32 cellular contexts compared by ENCODE assay signal in the genomic region with DNA sequence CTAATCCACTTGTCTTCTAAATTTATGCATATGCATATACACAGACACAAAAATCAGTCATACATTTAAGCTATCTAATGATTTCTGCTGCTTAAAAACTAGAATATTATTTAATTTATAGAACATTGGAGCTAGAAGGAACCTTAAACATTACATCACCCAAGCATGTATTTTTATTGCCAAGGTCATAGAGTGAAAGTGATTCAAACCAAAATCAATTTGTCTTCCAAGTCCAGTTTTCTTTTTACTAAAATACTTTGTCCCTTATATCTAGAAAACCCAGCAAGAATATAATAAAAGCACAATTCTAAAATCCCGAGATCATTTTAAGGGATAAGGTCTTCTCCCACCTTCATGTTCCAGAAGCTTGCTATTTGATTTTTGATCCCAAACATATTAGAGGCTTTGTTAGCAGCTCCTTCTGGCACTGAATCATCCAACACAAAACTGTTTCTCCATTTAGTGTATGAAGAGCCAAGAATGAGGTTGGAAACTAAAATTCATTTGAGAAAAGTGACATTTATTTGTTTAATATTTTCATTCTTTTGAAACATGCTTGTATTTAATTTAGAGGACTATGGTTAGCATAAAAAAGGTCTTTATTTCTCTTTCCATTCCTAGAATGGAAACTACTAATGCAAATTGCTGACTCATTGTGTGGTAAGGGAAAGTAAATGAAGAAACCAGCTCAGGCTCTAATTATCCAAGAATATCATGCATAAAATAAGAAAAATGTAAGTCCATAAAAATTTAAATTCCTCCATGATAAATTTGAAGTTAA.
A peak's percentile ranks its signal among the peaks of the same experiment; 100 is the strongest.
DNase-seq lines count a peak whose midpoint lies in the region; ATAC-seq and TF ChIP-seq lines count a peak whose summit lies in the region.
"Had no signal": no experiment of that assay in that cellular context is flagged by ENCODE, and none has a peak within 500 bp of the region (broad histone marks: within the 10 kb centered on the region; RNA-seq: fewer than 3 reads in every experiment).

No MANE protein-coding gene starts in this region.

- peak overlapping the region; percentile 23 for H2AFZ ChIP-seq in ACC112 (ENCODE audit: low read length, unreplicated experiment)

- H3K36me3 Mint-ChIP-seq in activated naive CD8-positive, alpha-beta T cell treated with anti-CD3 and anti-CD28 coated beads, Interleukin-2, amount 50 U/mL, for 24 hours (ENCODE audit: low read depth): no peaks in the 10 kb centered on the region
- H3K36me3 Mint-ChIP-seq in activated naive CD4-positive, alpha-beta T cell treated with anti-CD3 and anti-CD28 coated beads, Interleukin-2, amount 50 U/mL, for 72 hours: no peaks in the 10 kb centered on the region
- H3K36me3 Mint-ChIP-seq: activated CD4-positive, alpha-beta memory T cell treated with anti-CD3 and anti-CD28 coated beads for 36 hours; activated naive CD4-positive, alpha-beta T cell treated with anti-CD3 and anti-CD28 coated beads, Interleukin-2, amount 10 ng/mL, durations not matched to agents 7 days and 5 days; mesothelial cell of epicardium; naive B cell had no signal

- no peaks in the 10 kb centered on the region for H3K79me2 ChIP-seq in ACC112 (ENCODE audit: control insufficient read depth, insufficient read depth, low read length, unreplicated experiment)

- H3K27ac ChIP-seq in ACC112 (ENCODE audit: low read depth, low read length) (peak overlapping the region; percentile 37), HUES48 (ENCODE audit: low read depth, low read length) (peak overlapping the region; percentile 46)
- H3K27ac ChIP-seq: HL-60, psoas muscle, vagina had no signal

- H3K27me3 Mint-ChIP-seq in activated naive CD8-positive, alpha-beta T cell treated with anti-CD3 and anti-CD28 coated beads, Interleukin-2, amount 50 U/mL, for 24 hours: no peaks in the 10 kb centered on the region
- H3K27me3 Mint-ChIP-seq: activated CD4-positive, alpha-beta memory T cell treated with anti-CD3 and anti-CD28 coated beads for 36 hours; activated naive CD4-positive, alpha-beta T cell treated with anti-CD3 and anti-CD28 coated beads, Interleukin-2, amount 10 ng/mL, durations not matched to agents 7 days and 5 days; naive B cell had no signal

- no peak for ATAC-seq in activated naive CD8-positive, alpha-beta T cell treated with anti-CD3 and anti-CD28 coated beads, Interleukin-2, amount 50 U/mL, for 24 hours
- no peak for ATAC-seq in HG03097 (IDR thresholded peaks at IDR 0.05; ENCODE audit: low FRiP score, unreplicated experiment)
- no peak for ATAC-seq in activated naive CD4-positive, alpha-beta T cell treated with anti-CD3 and anti-CD28 coated beads, Interleukin-2, amount 50 U/mL, for 72 hours
- ATAC-seq in HG03342 (IDR thresholded peaks at IDR 0.05; ENCODE audit: unreplicated experiment): no peak
- ATAC-seq: activated CD4-positive, CD25-positive, alpha-beta regulatory T cell treated with anti-CD3 and anti-CD28 coated beads, Interleukin-2, amount 50 U/mL, for 24 hours; left ventricle myocardium superior; psoas muscle; stimulated activated naive CD8-positive, alpha-beta T cell treated with anti-CD3 and anti-CD28 coated beads, Interleukin-15, Interleukin-2, amounts not matched to agents 100 U/mL and 50 U/mL, for 24 hours had no signal

- no peak overlapping the region for H3K4me3 ChIP-seq in ACC112 (ENCODE audit: low read depth, low read length)
- H3K4me3 ChIP-seq in HUES48 (ENCODE audit: low read depth, low read length): no peak overlapping the region
- H3K4me3 ChIP-seq in adipocyte (ENCODE audit: low read length): peak overlapping the region; percentile 32
- no peak overlapping the region for H3K4me3 ChIP-seq in fibroblast of the aortic adventitia (ENCODE audit: low read depth, low read length)
- H3K4me3 ChIP-seq: BLaER1 treated with 17β-estradiol and CSF1 and Interleukin-3, amounts not matched to agents 10 nM and 100 nM; psoas muscle; thoracic aorta; vagina had no signal

- H3K36me3 ChIP-seq in ACC112 (ENCODE audit: insufficient read depth, low read length): no peaks in the 10 kb centered on the region
- no peaks in the 10 kb centered on the region for H3K36me3 ChIP-seq in HUES48 (ENCODE audit: control insufficient read depth, insufficient read depth, low read length)
- no peaks in the 10 kb centered on the region for H3K36me3 ChIP-seq in adipocyte (ENCODE audit: control insufficient read depth, insufficient read depth, low read length, severe bottlenecking)
- H3K36me3 ChIP-seq: BLaER1 treated with 17β-estradiol and CSF1 and Interleukin-3, amounts not matched to agents 10 nM and 100 nM; thoracic aorta; vagina had no signal

- DNase-seq in adipocyte (ENCODE audit: low read depth): peak; percentile 67
- peak; percentile 59 for DNase-seq in fibroblast of the aortic adventitia (ENCODE audit: low read depth)
- DNase-seq in activated naive CD8-positive, alpha-beta T cell treated with anti-CD3 and anti-CD28 coated beads, Interleukin-2, amount 50 U/mL, for 24 hours: no peak
- DNase-seq in activated naive CD4-positive, alpha-beta T cell treated with anti-CD3 and anti-CD28 coated beads, Interleukin-2, amount 50 U/mL, for 72 hours (ENCODE audit: low spot score in 2 of 2): no peak
- DNase-seq: ACHN; activated CD4-positive, alpha-beta memory T cell treated with anti-CD3 and anti-CD28 coated beads for 36 hours; activated CD8-positive, alpha-beta memory T cell treated with anti-CD3 and anti-CD28 coated beads, Interleukin-2, amount 50 U/mL, for 4 hours; activated naive CD4-positive, alpha-beta T cell treated with anti-CD3 and anti-CD28 coated beads, Interleukin-2, amount 10 ng/mL, durations not matched to agents 7 days and 5 days; dermis blood vessel endothelial cell; GDM1; left ventricle myocardium superior; naive B cell; NCI-H1105 treated with DMSO at 0.1 percent for 48 hours; NCI-H2029 treated with DMSO at 0.1 percent for 48 hours; NCI-H526; NK-92 treated with Interleukin-12 subunit alpha and Interleukin-12 subunit beta, amount 100 ng/mL, for 24 hours; nucleus accumbens; psoas muscle; SIG-M5; stimulated activated CD4-positive, alpha-beta T cell treated with anti-CD3 and anti-CD28 coated beads, Interleukin-15, amount 100 ng/mL, for 24 hours; stimulated activated naive CD8-positive, alpha-beta T cell treated with anti-CD3 and anti-CD28 coated beads, Interleukin-15, Interleukin-2, amounts not matched to agents 100 U/mL and 50 U/mL, for 24 hours; SW 1271 had no signal

- H3K9me3 ChIP-seq in HUES48 (ENCODE audit: control insufficient read depth, insufficient read depth, low read length) (no peaks in the 10 kb centered on the region), adipocyte (ENCODE audit: control insufficient read depth, low read length) (no peaks in the 10 kb centered on the region)
- H3K9me3 ChIP-seq: psoas muscle, thoracic aorta, vagina had no signal

- no peak overlapping the region for H3K4me3 Mint-ChIP-seq in activated naive CD8-positive, alpha-beta T cell treated with anti-CD3 and anti-CD28 coated beads, Interleukin-2, amount 50 U/mL, for 24 hours
- H3K4me3 Mint-ChIP-seq: activated CD4-positive, alpha-beta memory T cell treated with anti-CD3 and anti-CD28 coated beads for 36 hours; activated naive CD4-positive, alpha-beta T cell treated with anti-CD3 and anti-CD28 coated beads, Interleukin-2, amount 10 ng/mL, durations not matched to agents 7 days and 5 days; mesothelial cell of epicardium; naive B cell had no signal

- no peak overlapping the region for H3K9ac ChIP-seq in HUES48 (ENCODE audit: low read depth, low read length)
- H3K9ac ChIP-seq in adipocyte (ENCODE audit: low read length): no peak overlapping the region
- H3K9ac ChIP-seq: BLaER1 treated with 17β-estradiol and CSF1 and Interleukin-3, amounts not matched to agents 10 nM and 100 nM had no signal

- H3K27ac Mint-ChIP-seq in activated naive CD8-positive, alpha-beta T cell treated with anti-CD3 and anti-CD28 coated beads, Interleukin-2, amount 50 U/mL, for 24 hours: no peak overlapping the region
- H3K27ac Mint-ChIP-seq in activated naive CD4-positive, alpha-beta T cell treated with anti-CD3 and anti-CD28 coated beads, Interleukin-2, amount 50 U/mL, for 72 hours: no peak overlapping the region
- H3K27ac Mint-ChIP-seq: activated CD4-positive, alpha-beta memory T cell treated with anti-CD3 and anti-CD28 coated beads for 36 hours; activated naive CD4-positive, alpha-beta T cell treated with anti-CD3 and anti-CD28 coated beads, Interleukin-2, amount 10 ng/mL, durations not matched to agents 7 days and 5 days; mesothelial cell of epicardium; naive B cell had no signal

- peaks cover 7% of the 10 kb centered on the region for H3K4me1 ChIP-seq in ACC112 (ENCODE audit: control insufficient read depth, insufficient read depth, low read length, unreplicated experiment)
- H3K4me1 ChIP-seq in HUES48 (ENCODE audit: control insufficient read depth, insufficient read depth, low read length): peaks cover 60% of the 10 kb centered on the region
- H3K4me1 ChIP-seq in adipocyte (ENCODE audit: control insufficient read depth, insufficient read depth, low read length): peaks cover 8% of the 10 kb centered on the region
- H3K4me1 ChIP-seq: psoas muscle, vagina had no signal

- no peaks in the 10 kb centered on the region for H3K27me3 ChIP-seq in ACC112 (ENCODE audit: insufficient read depth, low read length)
- H3K27me3 ChIP-seq in HUES48 (ENCODE audit: control insufficient read depth, insufficient read depth, low read length): no peaks in the 10 kb centered on the region
- H3K27me3 ChIP-seq in adipocyte (replicated peaks; ENCODE audit: control insufficient read depth, insufficient read depth, low read length): no peaks in the 10 kb centered on the region
- H3K27me3 ChIP-seq: BLaER1 treated with 17β-estradiol and CSF1 and Interleukin-3, amounts not matched to agents 10 nM and 100 nM; vagina had no signal

- no peak for TF ChIP-seq CTCF in fibroblast of the aortic adventitia (IDR thresholded peaks at IDR 0.05; ENCODE audit: insufficient read depth, low read length)

- peaks cover 4% of the 10 kb centered on the region for H3K9me3 Mint-ChIP-seq in activated naive CD8-positive, alpha-beta T cell treated with anti-CD3 and anti-CD28 coated beads, Interleukin-2, amount 50 U/mL, for 24 hours
- peaks cover 0 to 4% of the 10 kb centered on the region in 2 donors for H3K9me3 Mint-ChIP-seq in activated naive CD4-positive, alpha-beta T cell treated with anti-CD3 and anti-CD28 coated beads, Interleukin-2, amount 50 U/mL, for 72 hours
- H3K9me3 Mint-ChIP-seq: activated CD4-positive, alpha-beta memory T cell treated with anti-CD3 and anti-CD28 coated beads for 36 hours; activated naive CD4-positive, alpha-beta T cell treated with anti-CD3 and anti-CD28 coated beads, Interleukin-2, amount 10 ng/mL, durations not matched to agents 7 days and 5 days; naive B cell had no signal

- H3K4me1 Mint-ChIP-seq in activated naive CD8-positive, alpha-beta T cell treated with anti-CD3 and anti-CD28 coated beads, Interleukin-2, amount 50 U/mL, for 24 hours: no peaks in the 10 kb centered on the region
- H3K4me1 Mint-ChIP-seq: activated naive CD4-positive, alpha-beta T cell treated with anti-CD3 and anti-CD28 coated beads, Interleukin-2, amount 10 ng/mL, durations not matched to agents 7 days and 5 days; mesothelial cell of epicardium; naive B cell had no signal

Comparison
In these comparisons a context has a peak if more than half of its experiments do, and no peak if none do; other contexts are left out.
1. DNase-seq: peak in adipocyte (single experiment) and fibroblast of the aortic adventitia (single experiment); none in activated naive CD8-positive, alpha-beta T cell treated with anti-CD3 and anti-CD28 coated beads, Interleukin-2, amount 50 U/mL, for 24 hours (single experiment) and activated naive CD4-positive, alpha-beta T cell treated with anti-CD3 and anti-CD28 coated beads, Interleukin-2, amount 50 U/mL, for 72 hours (0 of 2).